16 cellular contexts compared by ENCODE assay signal in the genomic region with DNA sequence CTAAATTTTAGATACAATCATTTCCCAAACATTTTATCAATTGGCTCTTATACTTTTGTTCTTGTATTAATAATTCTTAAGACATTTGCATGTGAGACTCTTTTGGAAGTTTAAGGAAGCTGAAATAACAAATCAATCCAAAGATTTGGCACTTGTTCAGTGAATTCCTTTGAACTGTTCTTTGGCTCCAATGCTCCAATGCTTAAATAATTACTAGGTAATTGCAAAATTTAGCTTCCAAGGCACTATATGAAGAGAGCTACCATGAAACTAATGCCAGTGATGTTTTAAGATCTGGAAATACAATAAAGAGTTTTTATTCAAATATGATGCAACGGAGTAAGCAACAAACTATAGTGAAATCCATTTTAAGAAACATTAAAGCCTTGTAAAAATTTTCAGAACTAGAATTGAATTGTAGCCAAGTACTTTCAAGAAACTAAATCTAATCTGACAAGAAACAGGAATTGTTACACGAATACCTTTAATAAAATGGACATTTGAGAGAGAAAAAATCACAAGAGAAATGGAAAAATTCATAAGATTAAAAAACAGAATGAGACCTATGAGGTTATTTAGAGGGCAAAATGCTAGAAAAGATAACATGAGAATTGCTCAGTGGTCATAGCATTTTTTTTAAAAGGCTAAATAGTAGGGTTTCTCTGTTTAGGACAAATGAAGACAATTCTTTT. TPM values are rescaled to one million over a fixed set of nuclear protein-coding genes. Genes with fewer than 3 reads are reported as not detected.
DNase-seq lines count a peak whose midpoint lies in the region; TF ChIP-seq lines count a peak whose summit lies in the region.
"Had no signal": no experiment of that assay in that cellular context is flagged by ENCODE, and none has a peak within 500 bp of the region (broad histone marks: within the 10 kb centered on the region; RNA-seq: fewer than 3 reads in every experiment).

No MANE protein-coding gene starts in this region.

- no peaks in the 10 kb centered on the region for H3K36me3 ChIP-seq in adipocyte (ENCODE audit: control insufficient read depth, insufficient read depth, low read length, severe bottlenecking)
- no peaks in the 10 kb centered on the region for H3K36me3 ChIP-seq in MM.1S (replicated peaks; ENCODE audit: insufficient read depth, low read length)
- H3K36me3 ChIP-seq: BE2C had no signal

- no peak overlapping the region for H3K27ac ChIP-seq in MM.1S (ENCODE audit: low read length)
- H3K27ac ChIP-seq: A549, C4-2B had no signal

- H3K4me3 ChIP-seq in adipocyte (ENCODE audit: low read length) = no peak overlapping the region
- H3K4me3 ChIP-seq in retinal pigment epithelial cell (ENCODE audit: low read length) = no peak overlapping the region
- H3K4me3 ChIP-seq in MM.1S (ENCODE audit: low read length) = no peak overlapping the region
- H3K4me3 ChIP-seq: A549 had no signal

- no peaks in the 10 kb centered on the region for H3K9me2 ChIP-seq in MM.1S (replicated peaks; ENCODE audit: insufficient read depth, low read length)

- no peaks in the 10 kb centered on the region for H3K79me2 ChIP-seq in MM.1S (ENCODE audit: low read length)

- H2AFZ ChIP-seq in MM.1S (ENCODE audit: low read length) = no peak overlapping the region

- peaks cover 20% of the 10 kb centered on the region for H3K4me1 ChIP-seq in adipocyte (ENCODE audit: control insufficient read depth, insufficient read depth, low read length)
- no peaks in the 10 kb centered on the region for H3K4me1 ChIP-seq in MM.1S (ENCODE audit: low read length)
- H3K4me1 ChIP-seq: A549, BE2C had no signal

- H3K9me3 ChIP-seq in adipocyte (ENCODE audit: control insufficient read depth, low read length) = no peaks in the 10 kb centered on the region
- no peaks in the 10 kb centered on the region for H3K9me3 ChIP-seq in MM.1S (replicated peaks; ENCODE audit: insufficient read depth, low read length)
- H3K9me3 ChIP-seq: A549, BE2C had no signal

- H4K20me1 ChIP-seq in MM.1S (ENCODE audit: insufficient read depth, low read length) = no peaks in the 10 kb centered on the region

- TF ChIP-seq CTCF in retinal pigment epithelial cell (conservative IDR thresholded peaks at IDR 0.05; ENCODE audit: low read depth, low read length) = no peak
- no peak for TF ChIP-seq CTCF in MM.1S (IDR thresholded peaks at IDR 0.05; ENCODE audit: low read length)

- no peak overlapping the region for H3K4me2 ChIP-seq in MM.1S (ENCODE audit: low read depth, low read length)
- H3K4me2 ChIP-seq: A549 had no signal

- DNase-seq in adipocyte (ENCODE audit: low read depth) = peak; percentile 50
- peak; percentile 22 for DNase-seq in dermis blood vessel endothelial cell
- DNase-seq in fibroblast of peridontal ligament (ENCODE audit: extremely low read depth) = peak; percentile 53
- peak; percentile 57 for DNase-seq in retinal pigment epithelial cell (ENCODE audit: low read depth)
- no peak for DNase-seq in activated CD8-positive, alpha-beta memory T cell treated with anti-CD3 and anti-CD28 coated beads for 24 hours
- no peak for DNase-seq in NCI-H1436 (lab: John Stamatoyannopoulos, UW)
- DNase-seq in MM.1S = no peak
- DNase-seq: BE2C; CD4-positive, alpha-beta memory T cell; DMS79; EL; GOT3; H9 had no signal

- H3K9ac ChIP-seq in adipocyte (ENCODE audit: low read length) (no peak overlapping the region), MM.1S (ENCODE audit: low read length) (no peak overlapping the region)

- H3F3A ChIP-seq in MM.1S (ENCODE audit: insufficient read depth, low read length) = no peaks in the 10 kb centered on the region

- H3K27me3 ChIP-seq in adipocyte (replicated peaks; ENCODE audit: control insufficient read depth, insufficient read depth, low read length) = no peaks in the 10 kb centered on the region
- H3K27me3 ChIP-seq in MM.1S (replicated peaks; ENCODE audit: insufficient read depth, low read length) = no peaks in the 10 kb centered on the region; the same call in 1 of the 2 replicates
- H3K27me3 ChIP-seq: BE2C had no signal

RNA-seq across cellular contexts. Expression of a gene that starts 43.6 kb away (rescaled TPM):
- total RNA-seq in dermis blood vessel endothelial cell = not detected in 2 replicates
- total RNA-seq: CD4-positive, alpha-beta memory T cell; H9; HT-29 had no signal

Comparison
In these comparisons a context has a peak if more than half of its experiments do, and no peak if none do; other contexts are left out.
1. DNase-seq: peak in adipocyte (single experiment), dermis blood vessel endothelial cell (single experiment), fibroblast of peridontal ligament (single experiment) and retinal pigment epithelial cell (single experiment); none in activated CD8-positive, alpha-beta memory T cell treated with anti-CD3 and anti-CD28 coated beads for 24 hours (single experiment), NCI-H1436 (single experiment) and MM.1S (single experiment).